Comparison of ENCODE assay signal across 8 cellular contexts in genomic region chr19:16496613-16496983, GRCh38. TPM values are rescaled to one million over a fixed set of nuclear protein-coding genes. Genes with fewer than 3 reads are reported as not detected.
DNase-seq lines count a peak whose midpoint lies in the region; ATAC-seq and TF ChIP-seq lines count a peak whose summit lies in the region.

No MANE protein-coding gene starts in this region.

- peak overlapping the region; percentile 91 for H3K27ac Mint-ChIP-seq in stimulated activated naive B cell treated with anti-CD40 and anti-IgM and Interleukin-4, amounts not matched to agents 10 μg/mL and 1 μg/mL and 100 μg/mL, for 72 hours

- peak overlapping the region; percentile 91 for H3K9ac ChIP-seq in adipocyte (ENCODE audit: low read length)

- H3K4me3 Mint-ChIP-seq in stimulated activated naive B cell treated with anti-CD40 and anti-IgM and Interleukin-4, amounts not matched to agents 10 μg/mL and 1 μg/mL and 100 μg/mL, for 72 hours = peak overlapping the region; percentile 90 to 95

- intact Hi-C loops in Right ventricle myocardium superior (cut with DNase I) (no loop called here), cardiac septum (cut with DNase I) (loop anchor here (1.0 to 5.0 kb wide), 2 partner anchors 24 to 46 kb away; partner anchors contain the start of gene CHERP)

- H3K4me1 ChIP-seq in adipocyte (ENCODE audit: control insufficient read depth, insufficient read depth, low read length) = peaks cover 13% of the 10 kb centered on the region

- H3K36me3 Mint-ChIP-seq in stimulated activated naive B cell treated with anti-CD40 and anti-IgM and Interleukin-4, amounts not matched to agents 10 μg/mL and 1 μg/mL and 100 μg/mL, for 72 hours = peaks cover 6 to 9% of the 10 kb centered on the region in 2 donors

- peak; percentile 60 for DNase-seq in Right ventricle myocardium superior
- no peak for DNase-seq in cardiac septum (ENCODE audit: low spot score)
- DNase-seq in adipocyte (ENCODE audit: low read depth) = peak; percentile 40
- peak; percentile 54 for DNase-seq in iris pigment epithelial cell (ENCODE audit: low read depth)
- DNase-seq in stimulated activated naive B cell treated with anti-CD40 and anti-IgM and Interleukin-4, amounts not matched to agents 10 μg/mL and 1 μg/mL and 100 μg/mL, for 72 hours = no peak
- no peak for DNase-seq in NCI-H2029 treated with DMSO at 0.1 percent for 48 hours (lab: John Stamatoyannopoulos, UW)
- no peak for DNase-seq in GM13977 (ENCODE audit: low spot score)

- ATAC-seq in Right ventricle myocardium superior (ENCODE audit: poor library complexity) = peak; percentile 2
- no peak for ATAC-seq in stimulated activated naive B cell treated with anti-CD40 and anti-IgM and Interleukin-4, amounts not matched to agents 10 μg/mL and 1 μg/mL and 100 μg/mL, for 72 hours (replicated peaks)
- no peak for ATAC-seq in HG02973 (IDR thresholded peaks at IDR 0.05; ENCODE audit: unreplicated experiment)

- H3K9me3 Mint-ChIP-seq in stimulated activated naive B cell treated with anti-CD40 and anti-IgM and Interleukin-4, amounts not matched to agents 10 μg/mL and 1 μg/mL and 100 μg/mL, for 72 hours = no peaks in the 10 kb centered on the region

- in situ Hi-C loops in GM13977 (cut with MboI; ENCODE audit: low pct_unique_long_range_greater_than_20kb, low sequenced_read_pairs, unreplicated experiment) = no loop called here

- H3K36me3 ChIP-seq in adipocyte (ENCODE audit: control insufficient read depth, insufficient read depth, low read length, severe bottlenecking) = peaks cover 4% of the 10 kb centered on the region

- no peaks in the 10 kb centered on the region for H3K27me3 ChIP-seq in adipocyte (replicated peaks; ENCODE audit: control insufficient read depth, insufficient read depth, low read length)

- no peaks in the 10 kb centered on the region for H3K9me3 ChIP-seq in adipocyte (ENCODE audit: control insufficient read depth, low read length)

- TF ChIP-seq CTCF in GM13977 (IDR thresholded peaks at IDR 0.05; ENCODE audit: extremely low read depth, insufficient read depth, missing control alignments) = no peak

- H3K4me3 ChIP-seq in adipocyte (ENCODE audit: low read length) = peak overlapping the region; percentile 96

- peaks cover 9 to 28% of the 10 kb centered on the region in 2 donors for H3K4me1 Mint-ChIP-seq in stimulated activated naive B cell treated with anti-CD40 and anti-IgM and Interleukin-4, amounts not matched to agents 10 μg/mL and 1 μg/mL and 100 μg/mL, for 72 hours

- no peaks in the 10 kb centered on the region for H3K27me3 Mint-ChIP-seq in stimulated activated naive B cell treated with anti-CD40 and anti-IgM and Interleukin-4, amounts not matched to agents 10 μg/mL and 1 μg/mL and 100 μg/mL, for 72 hours

RNA-seq across cellular contexts. Expression of gene C19orf44, which starts 0.4 kb away (rescaled TPM):
- total RNA-seq in Right ventricle myocardium superior = 3.6 TPM
- 3.1 TPM for total RNA-seq in cardiac septum

RNA-seq across cellular contexts. Expression of gene CALR3, which starts 0.6 kb away (rescaled TPM):
- total RNA-seq in Right ventricle myocardium superior (not detected), cardiac septum (not detected)

RNA-seq across cellular contexts. Expression of gene EPS15L1, which starts 24.8 kb away (rescaled TPM):
- total RNA-seq in Right ventricle myocardium superior (76.1 TPM), cardiac septum (48.4 TPM)

RNA-seq across cellular contexts. Expression of gene CHERP, which starts 45.6 kb away (rescaled TPM):
- total RNA-seq in Right ventricle myocardium superior (19.7 TPM), cardiac septum (23.7 TPM)

Comparison
In these comparisons a context has a peak if more than half of its experiments do, and no peak if none do; other contexts are left out.
1. DNase-seq: peak in Right ventricle myocardium superior (single experiment), adipocyte (single experiment) and iris pigment epithelial cell (single experiment); none in cardiac septum (single experiment), stimulated activated naive B cell treated with anti-CD40 and anti-IgM and Interleukin-4, amounts not matched to agents 10 μg/mL and 1 μg/mL and 100 μg/mL, for 72 hours (single experiment), NCI-H2029 treated with DMSO at 0.1 percent for 48 hours (single experiment) and GM13977 (single experiment).